8 cellular contexts compared by ENCODE assay signal in genomic region chr20:50569864-50570836, GRCh38. TPM values are rescaled to one million over a fixed set of nuclear protein-coding genes. Genes with fewer than 3 reads are reported as not detected.
A peak's percentile ranks its signal among the peaks of the same experiment; 100 is the strongest.
DNase-seq lines count a peak whose midpoint lies in the region; ATAC-seq, FAIRE-seq and TF ChIP-seq lines count a peak whose summit lies in the region.

No MANE protein-coding gene starts in this region.

- H3K27ac Mint-ChIP-seq in activated B cell treated with CpG ODN at 0.5 μM for 24 hours: peak overlapping the region; percentile 87
- peak overlapping the region; percentile 85 for H3K27ac Mint-ChIP-seq in stimulated activated naive B cell treated with anti-CD40 and anti-IgM and Interleukin-4, amounts not matched to agents 10 μg/mL and 1 μg/mL and 100 μg/mL, for 72 hours

- peak overlapping the region; percentile 46 for H3K4me3 Mint-ChIP-seq in activated B cell treated with CpG ODN at 0.5 μM for 24 hours
- H3K4me3 Mint-ChIP-seq in stimulated activated naive B cell treated with anti-CD40 and anti-IgM and Interleukin-4, amounts not matched to agents 10 μg/mL and 1 μg/mL and 100 μg/mL, for 72 hours: peak overlapping the region; percentile 17 to 44

- DNase-seq in GM19239 (ENCODE audit: insufficient read length, low spot score) (no peak), HPDE6-E6E7 (ENCODE audit: extremely low spot score) (peak; percentile 47), activated B cell treated with CpG ODN at 0.5 μM for 24 hours (peak; percentile 20), glomerular visceral epithelial cell (ENCODE audit: extremely low spot score) (peak; percentile 49), NCI-H2196 treated with DMSO at 0.1 percent for 48 hours (lab: John Stamatoyannopoulos, UW; ENCODE audit: unreplicated experiment) (no peak), body of pancreas (no peak)
- DNase-seq in stimulated activated naive B cell treated with anti-CD40 and anti-IgM and Interleukin-4, amounts not matched to agents 10 μg/mL and 1 μg/mL and 100 μg/mL, for 72 hours: peak; percentile 40

- H3K4me2 ChIP-seq in BLaER1: peak overlapping the region; percentile 56

- peaks cover 79% of the 10 kb centered on the region for H3K36me3 ChIP-seq in BLaER1
- peaks cover 0 to 20% of the 10 kb centered on the region in 2 donors for H3K36me3 ChIP-seq in body of pancreas (replicated peaks in 1 of 2; ENCODE audit: insufficient read depth in 1 of 2, low read depth in 2 of 2)

- peak overlapping the region; percentile 54; the same call in 1 of the 2 replicates for H3K9ac ChIP-seq in BLaER1

- FAIRE-seq in GM19239 (lab: Jason Lieb, UNC): peak; percentile 75

- H3K4me1 ChIP-seq in BLaER1: peaks cover 52% of the 10 kb centered on the region
- H3K4me1 ChIP-seq in body of pancreas: peaks cover 21% of the 10 kb centered on the region

- H3K9me3 ChIP-seq in BLaER1 (no peaks in the 10 kb centered on the region), body of pancreas (no peaks in the 10 kb centered on the region)

- TF ChIP-seq CTCF in activated B cell treated with CpG ODN at 0.5 μM for 24 hours (IDR thresholded peaks at IDR 0.05) (no peak), body of pancreas (IDR thresholded peaks at IDR 0.05) (no peak)

- no peaks in the 10 kb centered on the region for H3K9me3 Mint-ChIP-seq in activated B cell treated with CpG ODN at 0.5 μM for 24 hours
- H3K9me3 Mint-ChIP-seq in stimulated activated naive B cell treated with anti-CD40 and anti-IgM and Interleukin-4, amounts not matched to agents 10 μg/mL and 1 μg/mL and 100 μg/mL, for 72 hours: no peaks in the 10 kb centered on the region

- no peak overlapping the region for H3K4me3 ChIP-seq in BLaER1
- no peak overlapping the region for H3K4me3 ChIP-seq in body of pancreas

- no peak for TF ChIP-seq POLR2A in body of pancreas (IDR thresholded peaks at IDR 0.05)

- H3K27me3 ChIP-seq in BLaER1: no peaks in the 10 kb centered on the region
- no peaks in the 10 kb centered on the region for H3K27me3 ChIP-seq in body of pancreas

- no peaks in the 10 kb centered on the region for H3K27me3 Mint-ChIP-seq in activated B cell treated with CpG ODN at 0.5 μM for 24 hours
- no peaks in the 10 kb centered on the region for H3K27me3 Mint-ChIP-seq in stimulated activated naive B cell treated with anti-CD40 and anti-IgM and Interleukin-4, amounts not matched to agents 10 μg/mL and 1 μg/mL and 100 μg/mL, for 72 hours

- ATAC-seq in activated B cell treated with CpG ODN at 0.5 μM for 24 hours (ENCODE audit: low read depth): peak; percentile 90
- peak; percentile 94 to 95 for ATAC-seq in stimulated activated naive B cell treated with anti-CD40 and anti-IgM and Interleukin-4, amounts not matched to agents 10 μg/mL and 1 μg/mL and 100 μg/mL, for 72 hours (replicated peaks)
- no peak for ATAC-seq in body of pancreas

- intact Hi-C loops in activated B cell treated with CpG ODN at 0.5 μM for 24 hours (cut with micrococcal nuclease) (loop anchor here (1.0 to 10.0 kb wide), 6 partner anchors 54 to 165 kb away; partner anchors contain the start of genes PARD6B and PTPN1), body of pancreas (cut with DNase I) (no loop called here)

- 77 to 91% methylated on average over 9 to 14 of the region's 14 CpGs for WGBS in body of pancreas, 2 donors

- H3K36me3 Mint-ChIP-seq in activated B cell treated with CpG ODN at 0.5 μM for 24 hours (ENCODE audit: low read depth): peaks cover 97% of the 10 kb centered on the region
- peaks cover 46 to 73% of the 10 kb centered on the region in 2 donors for H3K36me3 Mint-ChIP-seq in stimulated activated naive B cell treated with anti-CD40 and anti-IgM and Interleukin-4, amounts not matched to agents 10 μg/mL and 1 μg/mL and 100 μg/mL, for 72 hours

- CTCF ChIA-PET in activated B cell treated with CpG ODN at 0.5 μM for 24 hours (lab: Charles Lee): interaction anchor here (0.6 to 8.5 kb wide), 22 partner anchors 9 to 107 kb away, joined by 3 to 154 read pairs (median 4); partner anchors contain the start of gene PTPN1

- H3K27ac ChIP-seq in BLaER1: peak overlapping the region; percentile 66
- H3K27ac ChIP-seq in body of pancreas: no peak overlapping the region

- peaks cover 70% of the 10 kb centered on the region for H3K4me1 Mint-ChIP-seq in activated B cell treated with CpG ODN at 0.5 μM for 24 hours
- H3K4me1 Mint-ChIP-seq in stimulated activated naive B cell treated with anti-CD40 and anti-IgM and Interleukin-4, amounts not matched to agents 10 μg/mL and 1 μg/mL and 100 μg/mL, for 72 hours: peaks cover 47 to 69% of the 10 kb centered on the region in 2 donors

- peaks cover 70% of the 10 kb centered on the region for H4K20me1 ChIP-seq in BLaER1

- POLR2A ChIA-PET in activated B cell treated with CpG ODN at 0.5 μM for 24 hours (lab: Charles Lee): interaction anchor here (0.8 to 61.9 kb wide), 10 partner anchors 9 to 454 kb away, joined by 3 to 1679 read pairs (median 5); partner anchors contain the start of gene PTPN1

RNA-seq across cellular contexts. Expression of gene PTPN1, which starts 60.0 kb away (rescaled TPM):
- total RNA-seq in activated B cell treated with CpG ODN at 0.5 μM for 24 hours (212 and 227 TPM in 2 replicates), body of pancreas (10 to 100 TPM in 1 of 2 donors, 1 to 10 TPM in 1; 9.1 to 10.2 TPM)

Comparison
In these comparisons a context has a peak if more than half of its experiments do, and no peak if none do; other contexts are left out.
1. DNase-seq: peak in HPDE6-E6E7 (single experiment), activated B cell treated with CpG ODN at 0.5 μM for 24 hours (single experiment), glomerular visceral epithelial cell (single experiment) and stimulated activated naive B cell treated with anti-CD40 and anti-IgM and Interleukin-4, amounts not matched to agents 10 μg/mL and 1 μg/mL and 100 μg/mL, for 72 hours (single experiment); none in GM19239 (single experiment), NCI-H2196 treated with DMSO at 0.1 percent for 48 hours (single experiment) and body of pancreas (0 of 4).
2. RNA of gene PTPN1, which starts 60.0 kb away (total RNA-seq): 212 to 227 TPM in activated B cell treated with CpG ODN at 0.5 μM for 24 hours; 9.1 to 10.2 TPM in body of pancreas; every median in the first group is over 10 times any median in the second.